1 cellular context compared by ENCODE assay signal in the genomic region with DNA sequence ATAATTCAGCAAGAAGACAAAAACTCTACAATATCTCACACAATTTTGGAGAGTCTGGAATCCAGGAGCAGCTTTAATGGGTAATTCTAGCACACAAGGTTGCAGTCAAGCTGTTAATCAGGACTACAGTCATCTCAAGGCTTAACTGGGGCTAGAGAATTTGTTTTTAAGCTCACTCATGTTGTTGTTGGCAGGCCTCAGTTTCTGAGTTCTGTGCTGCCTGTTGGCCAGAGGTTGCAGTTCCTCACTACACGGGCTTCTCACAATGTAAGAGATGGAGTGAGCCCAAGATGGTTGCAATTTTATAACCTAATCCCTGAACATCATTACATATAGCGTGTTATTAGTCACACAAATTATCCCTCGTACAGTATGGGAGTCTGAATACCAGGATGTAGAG.
TF ChIP-seq lines count a peak whose summit lies in the region.

No MANE protein-coding gene starts in this region.

TF ChIP-seq in IMR-90, 13 proteins besides CTCF, POLR2A, EP300 and RAD21 (continued from another document):
- no peak for TF ChIP-seq USF2 (IDR thresholded peaks at IDR 0.05; ENCODE audit: low read depth, low read length)
- TF ChIP-seq RFX5 (IDR thresholded peaks at IDR 0.05; ENCODE audit: low read depth, low read length), result no peak
- TF ChIP-seq BHLHE40 (IDR thresholded peaks at IDR 0.05; ENCODE audit: low read depth, low read length), result no peak
- no peak for TF ChIP-seq RCOR1 (IDR thresholded peaks at IDR 0.05; ENCODE audit: insufficient replicate concordance, low read length)
- no peak for TF ChIP-seq NFE2L2 (IDR thresholded peaks at IDR 0.05; ENCODE audit: low read depth, low read length)
- TF ChIP-seq CEBPB (IDR thresholded peaks at IDR 0.05; ENCODE audit: low read depth, low read length), result no peak
- TF ChIP-seq SMC3 (IDR thresholded peaks at IDR 0.05; ENCODE audit: low read depth, low read length), result no peak
- TF ChIP-seq FOS (IDR thresholded peaks at IDR 0.05; ENCODE audit: low read depth, low read length), result no peak
- TF ChIP-seq, protein P1, sequence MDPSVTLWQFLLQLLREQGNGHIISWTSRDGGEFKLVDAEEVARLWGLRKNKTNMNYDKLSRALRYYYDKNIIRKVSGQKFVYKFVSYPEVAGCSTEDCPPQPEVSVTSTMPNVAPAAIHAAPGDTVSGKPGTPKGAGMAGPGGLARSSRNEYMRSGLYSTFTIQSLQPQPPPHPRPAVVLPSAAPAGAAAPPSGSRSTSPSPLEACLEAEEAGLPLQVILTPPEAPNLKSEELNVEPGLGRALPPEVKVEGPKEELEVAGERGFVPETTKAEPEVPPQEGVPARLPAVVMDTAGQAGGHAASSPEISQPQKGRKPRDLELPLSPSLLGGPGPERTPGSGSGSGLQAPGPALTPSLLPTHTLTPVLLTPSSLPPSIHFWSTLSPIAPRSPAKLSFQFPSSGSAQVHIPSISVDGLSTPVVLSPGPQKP (IDR thresholded peaks at IDR 0.05; ENCODE audit: borderline replicate concordance, low read depth, low read length), result no peak
- no peak for TF ChIP-seq MAFK (IDR thresholded peaks at IDR 0.05; ENCODE audit: low read depth, low read length)
- no peak for TF ChIP-seq CHD1 (IDR thresholded peaks at IDR 0.05; ENCODE audit: low read depth, low read length)
- TF ChIP-seq MAZ (IDR thresholded peaks at IDR 0.05; ENCODE audit: borderline replicate concordance, low read depth, low read length), result no peak
TF ChIP-seq in IMR-90: peak in this region for 0.
